ENCODE assay signal across 20 cellular contexts in genomic region chr9:129724456-129725190, GRCh38. TPM values are rescaled to one million over a fixed set of nuclear protein-coding genes. Genes with fewer than 3 reads are reported as not detected.
DNase-seq lines count a peak whose midpoint lies in the region; ATAC-seq and TF ChIP-seq lines count a peak whose summit lies in the region.
"Had no signal": no experiment of that assay in that cellular context is flagged by ENCODE, and none has a peak within 500 bp of the region (broad histone marks: within the 10 kb centered on the region; RNA-seq: fewer than 3 reads in every experiment).

No MANE protein-coding gene starts in this region.

- H3K9ac ChIP-seq in mesenchymal stem cell (ENCODE audit: low read length), result peak overlapping the region; percentile 32

- intact Hi-C loops in ascending aorta (cut with DNase I) (loop anchor here (2.0 kb wide), 1 partner anchor 58 kb away; no protein-coding TSS in a partner anchor), aorta (cut with DNase I) (loop anchor here (5.0 kb wide), 4 partner anchors 32 to 82 kb away; partner anchors contain the start of genes ASB6 (in 1 of the 2) and PRRX2 (in 1 of the 2))

- DNase-seq in activated T-cell treated with anti-CD3 and anti-CD28 coated beads, Interleukin-2, amount 50 U/mL, for 24 hours, result no peak
- no peak for DNase-seq in activated T-cell treated with anti-CD3 and anti-CD28 coated beads, Interleukin-2, amount 50 U/mL, for 1 hour
- DNase-seq in ascending aorta (ENCODE audit: low spot score in 2 of 2) (no peak), mesenchymal stem cell (no peak), aorta (peak in 1 of 2 donors; percentile 59), GM19240 (ENCODE audit: insufficient read length, low spot score) (no peak), SHP77 (lab: John Stamatoyannopoulos, UW) (no peak)
- no peak for DNase-seq in activated naive CD4-positive, alpha-beta T cell treated with anti-CD3 and anti-CD28 coated beads, Interleukin-2, amount 10 ng/mL, durations not matched to agents 7 days and 5 days
- DNase-seq: CD8-positive, alpha-beta memory T cell; DMS79 treated with DMSO at 0.1 percent for 48 hours; GOT3; MG63; NCI-H1092 treated with DMSO at 0.1 percent for 48 hours; NCI-H1694; NCI-H524; Right ventricle myocardium superior had no signal

- no peak for ATAC-seq in aorta (ENCODE audit: low FRiP score)
- ATAC-seq: HepG2, Panc1 had no signal

- WGBS in mesenchymal stem cell, result 82% methylated on average over 16 of the region's 16 CpGs
- 18 to 22% methylated on average over 16 of the region's 16 CpGs for WGBS in aorta, 2 donors

- CTCF ChIA-PET in activated naive CD4-positive, alpha-beta T cell treated with anti-CD3 and anti-CD28 coated beads, Interleukin-2, amount 10 ng/mL, durations not matched to agents 7 days and 5 days (lab: Charles Lee), result interaction anchor here (0.9 to 5.6 kb wide), 3 partner anchors 14 to 66 kb away, joined by 3 to 61 read pairs (median 26); no protein-coding TSS in a partner anchor

- H3K36me3 Mint-ChIP-seq in activated T-cell treated with anti-CD3 and anti-CD28 coated beads, Interleukin-2, amount 50 U/mL, for 24 hours (ENCODE audit: low read depth), result no peaks in the 10 kb centered on the region
- no peaks in the 10 kb centered on the region for H3K36me3 Mint-ChIP-seq in activated naive CD4-positive, alpha-beta T cell treated with anti-CD3 and anti-CD28 coated beads, Interleukin-2, amount 10 ng/mL, durations not matched to agents 7 days and 5 days
- H3K36me3 Mint-ChIP-seq: CD8-positive, alpha-beta memory T cell had no signal

- H3K18ac ChIP-seq in mesenchymal stem cell (ENCODE audit: low read depth in 1 of 2, low read length in 2 of 2), result no peak overlapping the region

- H3K27ac Mint-ChIP-seq in activated T-cell treated with anti-CD3 and anti-CD28 coated beads, Interleukin-2, amount 50 U/mL, for 24 hours, result peak overlapping the region; percentile 52
- H3K27ac Mint-ChIP-seq in activated naive CD4-positive, alpha-beta T cell treated with anti-CD3 and anti-CD28 coated beads, Interleukin-2, amount 10 ng/mL, durations not matched to agents 7 days and 5 days, result no peak overlapping the region

- H2BK12ac ChIP-seq in mesenchymal stem cell (ENCODE audit: low read length in 2 of 2), result peak overlapping the region in 1 of 2 experiments; percentile 26

- no peak overlapping the region for H3K14ac ChIP-seq in mesenchymal stem cell (ENCODE audit: low read length in 2 of 2)

- H3K4me2 ChIP-seq in mesenchymal stem cell (ENCODE audit: low read length, poor library complexity, severe bottlenecking), result no peak overlapping the region

- H2AK5ac ChIP-seq in mesenchymal stem cell (ENCODE audit: low read length, severe bottlenecking), result no peak overlapping the region

- peaks cover 15% of the 10 kb centered on the region for H3K27me3 Mint-ChIP-seq in activated T-cell treated with anti-CD3 and anti-CD28 coated beads, Interleukin-2, amount 50 U/mL, for 24 hours
- H3K27me3 Mint-ChIP-seq in activated naive CD4-positive, alpha-beta T cell treated with anti-CD3 and anti-CD28 coated beads, Interleukin-2, amount 10 ng/mL, durations not matched to agents 7 days and 5 days, result peaks cover 47% of the 10 kb centered on the region

- H2BK120ac ChIP-seq in mesenchymal stem cell (ENCODE audit: low read depth, low read length), result no peak overlapping the region

- H4K91ac ChIP-seq in mesenchymal stem cell (ENCODE audit: low read length), result no peak overlapping the region

- H3K4me1 Mint-ChIP-seq in activated T-cell treated with anti-CD3 and anti-CD28 coated beads, Interleukin-2, amount 50 U/mL, for 24 hours (ENCODE audit: low read depth), result peaks cover 5% of the 10 kb centered on the region
- peaks cover 3% of the 10 kb centered on the region for H3K4me1 Mint-ChIP-seq in activated naive CD4-positive, alpha-beta T cell treated with anti-CD3 and anti-CD28 coated beads, Interleukin-2, amount 10 ng/mL, durations not matched to agents 7 days and 5 days

- H2AFZ ChIP-seq in mesenchymal stem cell (ENCODE audit: low read depth, low read length), result no peak overlapping the region

- no peak for TF ChIP-seq CTCF in ascending aorta (IDR thresholded peaks at IDR 0.05)

- H3K9me3 Mint-ChIP-seq in activated T-cell treated with anti-CD3 and anti-CD28 coated beads, Interleukin-2, amount 50 U/mL, for 24 hours, result no peaks in the 10 kb centered on the region
- H3K9me3 Mint-ChIP-seq in activated naive CD4-positive, alpha-beta T cell treated with anti-CD3 and anti-CD28 coated beads, Interleukin-2, amount 10 ng/mL, durations not matched to agents 7 days and 5 days, result no peaks in the 10 kb centered on the region
- H3K9me3 Mint-ChIP-seq: CD8-positive, alpha-beta memory T cell had no signal

- H3K4me3 Mint-ChIP-seq in activated T-cell treated with anti-CD3 and anti-CD28 coated beads, Interleukin-2, amount 50 U/mL, for 24 hours, result no peak overlapping the region
- no peak overlapping the region for H3K4me3 Mint-ChIP-seq in activated naive CD4-positive, alpha-beta T cell treated with anti-CD3 and anti-CD28 coated beads, Interleukin-2, amount 10 ng/mL, durations not matched to agents 7 days and 5 days
- H3K4me3 Mint-ChIP-seq: CD8-positive, alpha-beta memory T cell had no signal

- H3K9me3 ChIP-seq in ascending aorta (no peaks in the 10 kb centered on the region), mesenchymal stem cell (ENCODE audit: control insufficient read depth, low read length) (no peaks in the 10 kb centered on the region), aorta (ENCODE audit: control insufficient read depth, low read length) (no peaks in the 10 kb centered on the region)
- H3K9me3 ChIP-seq: BLaER1 treated with 17β-estradiol and CSF1 and Interleukin-3, amounts not matched to agents 10 nM and 100 nM; MG63 had no signal

- H3K27ac ChIP-seq in ascending aorta (peak overlapping the region; percentile 73 to 95), mesenchymal stem cell (ENCODE audit: low read length, poor library complexity, severe bottlenecking) (no peak overlapping the region), aorta (ENCODE audit: low read depth in 1 of 2, low read length in 2 of 2) (peak overlapping the region; percentile 58 to 84)
- H3K27ac ChIP-seq: BLaER1 treated with 17β-estradiol and CSF1 and Interleukin-3, amounts not matched to agents 10 nM and 100 nM had no signal

- no peak overlapping the region for H2BK15ac ChIP-seq in mesenchymal stem cell (ENCODE audit: low read depth, poor library complexity, severe bottlenecking)

- H3K79me1 ChIP-seq in mesenchymal stem cell (replicated peaks; ENCODE audit: low read length, poor library complexity, severe bottlenecking), result no peaks in the 10 kb centered on the region

- H3K4me1 ChIP-seq in ascending aorta (peaks cover 15 to 26% of the 10 kb centered on the region in 2 donors), mesenchymal stem cell (ENCODE audit: control insufficient read depth, insufficient read depth, low read depth, low read length) (peaks cover 2% of the 10 kb centered on the region), aorta (ENCODE audit: control insufficient read depth in 1 of 2, insufficient read depth in 2 of 2, low read length in 2 of 2) (no peaks in the 10 kb centered on the region)

- H3K4ac ChIP-seq in mesenchymal stem cell (ENCODE audit: low read depth in 1 of 2, low read length in 2 of 2), result no peak overlapping the region

- H3K27me3 ChIP-seq in ascending aorta (no peaks in the 10 kb centered on the region), mesenchymal stem cell (ENCODE audit: control insufficient read depth in 1 of 2, insufficient read depth in 1 of 2, low read length in 2 of 2) (peaks cover 0 to 12% of the 10 kb centered on the region in 2 experiments), aorta (ENCODE audit: control insufficient read depth in 1 of 2, insufficient read depth in 2 of 2, low read length in 1 of 2) (no peaks in the 10 kb centered on the region)
- H3K27me3 ChIP-seq: BLaER1 treated with 17β-estradiol and CSF1 and Interleukin-3, amounts not matched to agents 10 nM and 100 nM; MG63 had no signal

- H3K36me3 ChIP-seq in ascending aorta (peaks cover 0 to 19% of the 10 kb centered on the region in 2 donors), mesenchymal stem cell (ENCODE audit: control insufficient read depth in 1 of 2, insufficient read depth in 2 of 2, low read depth in 1 of 2, low read length in 2 of 2) (peaks cover 0 to 24% of the 10 kb centered on the region in 2 experiments), aorta (ENCODE audit: control insufficient read depth in 1 of 2, insufficient read depth in 2 of 2, low read length in 1 of 2) (no peaks in the 10 kb centered on the region)
- H3K36me3 ChIP-seq: BLaER1 treated with 17β-estradiol and CSF1 and Interleukin-3, amounts not matched to agents 10 nM and 100 nM; MG63 had no signal

- no peak overlapping the region for H4K8ac ChIP-seq in mesenchymal stem cell (ENCODE audit: low read length)

- H2BK5ac ChIP-seq in mesenchymal stem cell (ENCODE audit: low read depth, low read length, poor library complexity, severe bottlenecking), result no peak overlapping the region

- no peak overlapping the region for H3K23ac ChIP-seq in mesenchymal stem cell (ENCODE audit: low read length in 2 of 2)

- no peak overlapping the region for H3K4me3 ChIP-seq in ascending aorta
- H3K4me3 ChIP-seq in mesenchymal stem cell (ENCODE audit: insufficient read depth in 1 of 2, low read depth in 1 of 2, low read length in 2 of 2), result no peak overlapping the region
- H3K4me3 ChIP-seq in aorta (ENCODE audit: low read length in 2 of 2), result no peak overlapping the region
- H3K4me3 ChIP-seq: BLaER1 treated with 17β-estradiol and CSF1 and Interleukin-3, amounts not matched to agents 10 nM and 100 nM; MG63 had no signal

RNA-seq across cellular contexts. Expression of gene PTGES, which starts 28.2 kb away (rescaled TPM):
- total RNA-seq in ascending aorta (8.9 TPM), aorta (1 to 10 TPM; 3.5 to 9.1 TPM)
- 9.1 TPM for polyA plus RNA-seq in mesenchymal stem cell (2013, experiment 1 of 2)
- 8.7 TPM for polyA plus RNA-seq in mesenchymal stem cell (2013, experiment 2 of 2)
- 1 to 10 TPM in 1 of 2 donors, under 1 TPM in 1; 0.13 to 2.3 TPM for polyA plus RNA-seq in aorta
- total RNA-seq: CD8-positive, alpha-beta memory T cell had no signal
- polyA plus RNA-seq: CD8-positive, alpha-beta memory T cell; HepG2 had no signal

RNA-seq across cellular contexts. Expression of gene PRRX2, which starts 59.2 kb away (rescaled TPM):
- total RNA-seq in ascending aorta (112 TPM), aorta (10 to 100 TPM; 51.9 to 68.8 TPM)
- 19.5 TPM for polyA plus RNA-seq in mesenchymal stem cell (2013, experiment 1 of 2)
- 20.1 TPM for polyA plus RNA-seq in mesenchymal stem cell (2013, experiment 2 of 2)
- 10 to 100 TPM; 27.7 to 52.6 TPM for polyA plus RNA-seq in aorta
- total RNA-seq: G401, HepG2 had no signal
- polyA plus RNA-seq: CD8-positive, alpha-beta memory T cell had no signal
